ENCODE assay signal across 26 cellular contexts in the genomic region with DNA sequence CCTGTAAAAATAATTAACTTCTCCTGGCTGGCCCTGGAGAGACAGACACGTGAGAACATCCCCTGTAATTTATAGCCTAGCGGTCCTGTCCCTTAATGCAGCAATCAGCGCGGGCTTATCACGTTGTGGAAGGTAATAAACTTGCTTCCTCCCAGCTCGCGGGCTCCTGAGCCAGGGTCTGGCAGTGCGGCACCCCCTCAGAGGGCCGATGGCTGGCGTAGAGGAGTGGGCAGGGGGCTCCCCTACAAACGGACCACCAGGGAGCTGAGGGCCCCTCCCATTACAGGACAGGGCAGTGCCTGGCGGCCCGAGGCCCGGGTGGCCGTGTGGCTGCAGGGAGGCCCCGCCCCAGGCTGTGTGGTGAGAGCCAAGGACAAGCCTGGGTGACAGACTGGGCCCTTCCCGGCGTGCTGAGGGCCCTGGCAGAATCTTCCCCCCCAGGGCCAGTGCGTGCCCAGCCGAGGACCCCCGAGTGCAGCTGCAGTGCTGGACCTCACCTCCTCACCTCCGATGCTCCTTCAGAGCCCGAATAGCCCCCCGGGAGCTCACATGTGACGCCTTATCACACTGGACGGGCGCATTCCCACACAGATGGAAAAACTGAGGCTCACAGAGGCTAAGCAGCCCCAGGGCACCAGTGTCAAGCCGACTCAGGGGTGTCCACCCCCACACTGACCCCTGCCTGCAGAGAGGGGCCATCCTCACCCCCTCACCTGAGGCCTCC.
A peak's percentile ranks its signal among the peaks of the same experiment; 100 is the strongest.
DNase-seq lines count a peak whose midpoint lies in the region; ATAC-seq and TF ChIP-seq lines count a peak whose summit lies in the region.
"Had no signal": no experiment of that assay in that cellular context is flagged by ENCODE, and none has a peak within 500 bp of the region (broad histone marks: within the 10 kb centered on the region; RNA-seq: fewer than 3 reads in every experiment).

No MANE protein-coding gene starts in this region.

- H3K27me3 ChIP-seq in NT2/D1 (ENCODE audit: insufficient read depth, insufficient read length): peaks cover 37% of the 10 kb centered on the region
- H3K27me3 ChIP-seq: BLaER1, MG63, neural progenitor cell had no signal

- POLR2A ChIA-PET in MCF 10A (lab: Yijun Ruan, JAX): no interaction called here

- no peak for TF ChIP-seq CTCF in MCF 10A (IDR thresholded peaks at IDR 0.05; ENCODE audit: unreplicated experiment)

- CTCF ChIA-PET in activated naive CD4-positive, alpha-beta T cell treated with anti-CD3 and anti-CD28 coated beads, Interleukin-2, amount 10 ng/mL, durations not matched to agents 7 days and 5 days (lab: Charles Lee): no interaction called here
- CTCF ChIA-PET in MCF 10A (lab: Yijun Ruan, JAX): interaction anchor here (1.3 kb wide), 1 partner anchor 9 kb away, joined by 5 read pairs; no protein-coding TSS in a partner anchor

- H3K4me3 Mint-ChIP-seq in activated naive CD4-positive, alpha-beta T cell treated with anti-CD3 and anti-CD28 coated beads, Interleukin-2, amount 10 ng/mL, durations not matched to agents 7 days and 5 days: no peak overlapping the region
- H3K4me3 Mint-ChIP-seq in MCF 10A (ENCODE audit: unreplicated experiment): no peak overlapping the region
- H3K4me3 Mint-ChIP-seq: activated CD4-positive, alpha-beta memory T cell treated with anti-CD3 and anti-CD28 coated beads for 36 hours; brain; H9; neural progenitor cell; T-cell had no signal

- intact Hi-C loops in posterior vena cava (cut with DNase I) (no loop called here), MCF 10A (cut with micrococcal nuclease) (no loop called here)

- peaks cover 6% of the 10 kb centered on the region for H3K27me3 Mint-ChIP-seq in activated naive CD4-positive, alpha-beta T cell treated with anti-CD3 and anti-CD28 coated beads, Interleukin-2, amount 10 ng/mL, durations not matched to agents 7 days and 5 days
- peaks cover 20% of the 10 kb centered on the region for H3K27me3 Mint-ChIP-seq in MCF 10A (ENCODE audit: insufficient read depth, unreplicated experiment)

- no peaks in the 10 kb centered on the region for H3K36me3 Mint-ChIP-seq in activated naive CD4-positive, alpha-beta T cell treated with anti-CD3 and anti-CD28 coated beads, Interleukin-2, amount 10 ng/mL, durations not matched to agents 7 days and 5 days
- H3K36me3 Mint-ChIP-seq in MCF 10A (ENCODE audit: insufficient read depth, unreplicated experiment): no peaks in the 10 kb centered on the region
- H3K36me3 Mint-ChIP-seq: brain, neural progenitor cell, T-cell had no signal

- peaks cover 1% of the 10 kb centered on the region for H3K4me1 ChIP-seq in NT2/D1 (ENCODE audit: insufficient read depth, insufficient read length)
- H3K4me1 ChIP-seq: adrenal gland had no signal

- peak overlapping the region; percentile 21 for H3K9ac ChIP-seq in NT2/D1 (ENCODE audit: insufficient read length, low read depth)
- H3K9ac ChIP-seq: BLaER1, neural progenitor cell had no signal

- no peak for ATAC-seq in GM19023 (IDR thresholded peaks at IDR 0.05; ENCODE audit: unreplicated experiment)
- ATAC-seq: activated CD4-positive, CD25-positive, alpha-beta regulatory T cell treated with anti-CD3 and anti-CD28 coated beads, Interleukin-2, amount 50 U/mL, for 24 hours; T-cell had no signal

- no peaks in the 10 kb centered on the region for H3K36me3 ChIP-seq in NT2/D1 (ENCODE audit: insufficient read depth, insufficient read length, low read length)
- H3K36me3 ChIP-seq: adrenal gland, BLaER1, MG63, neural progenitor cell had no signal

- no peaks in the 10 kb centered on the region for H3K4me1 Mint-ChIP-seq in activated naive CD4-positive, alpha-beta T cell treated with anti-CD3 and anti-CD28 coated beads, Interleukin-2, amount 10 ng/mL, durations not matched to agents 7 days and 5 days
- no peaks in the 10 kb centered on the region for H3K4me1 Mint-ChIP-seq in MCF 10A (ENCODE audit: insufficient read depth, unreplicated experiment)
- H3K4me1 Mint-ChIP-seq: H9, T-cell had no signal

- no peak overlapping the region for H3K27ac Mint-ChIP-seq in activated naive CD4-positive, alpha-beta T cell treated with anti-CD3 and anti-CD28 coated beads, Interleukin-2, amount 10 ng/mL, durations not matched to agents 7 days and 5 days
- H3K27ac Mint-ChIP-seq in MCF 10A (ENCODE audit: low read depth, unreplicated experiment): no peak overlapping the region
- H3K27ac Mint-ChIP-seq: activated CD4-positive, alpha-beta memory T cell treated with anti-CD3 and anti-CD28 coated beads for 36 hours; brain; neural progenitor cell; T-cell had no signal

- H3K4me3 ChIP-seq in NT2/D1 (ENCODE audit: insufficient read length, low read depth): no peak overlapping the region
- H3K4me3 ChIP-seq: adrenal gland, BLaER1, MG63, neural progenitor cell, PC-9 had no signal

- H3K9me3 Mint-ChIP-seq in activated naive CD4-positive, alpha-beta T cell treated with anti-CD3 and anti-CD28 coated beads, Interleukin-2, amount 10 ng/mL, durations not matched to agents 7 days and 5 days: peaks cover 13% of the 10 kb centered on the region
- H3K9me3 Mint-ChIP-seq in MCF 10A (ENCODE audit: unreplicated experiment): peaks cover 14% of the 10 kb centered on the region

- DNase-seq in activated naive CD4-positive, alpha-beta T cell treated with anti-CD3 and anti-CD28 coated beads, Interleukin-2, amount 50 U/mL, for 16 hours: peak; percentile 7
- DNase-seq in activated naive CD4-positive, alpha-beta T cell treated with anti-CD3 and anti-CD28 coated beads, Interleukin-2, amount 10 ng/mL, durations not matched to agents 7 days and 5 days: no peak
- DNase-seq in NT2/D1 (ENCODE audit: low read depth, low spot score) (no peak), iPS-NIHi11 (ENCODE audit: low spot score) (peak; percentile 34), posterior vena cava (ENCODE audit: low spot score) (peak; percentile 69), MCF 10A (ENCODE audit: unreplicated experiment) (no peak), T-helper 2 cell (no peak)
- DNase-seq: ACHN; activated CD4-positive, alpha-beta memory T cell treated with anti-CD3 and anti-CD28 coated beads for 36 hours; activated gamma-delta T cell treated with Interleukin-2 at 50 U/mL for 16 hours; H9; KBM-7; MG63; NCI-H1436; NCI-H2081 treated with DMSO at 0.1 percent for 48 hours; NCI-H446; NK-92 treated with Interleukin-12 subunit alpha and Interleukin-12 subunit beta, amount 100 ng/mL, for 24 hours; PC-9; stimulated activated naive CD4-positive, alpha-beta T cell had no signal

- 0 out of 2 replicates have a peak, but pooled peaks cover 5% of the 10 kb centered on the region for H3K9me3 ChIP-seq in NT2/D1 (ENCODE audit: insufficient read depth, low read length)
- H3K9me3 ChIP-seq: MG63 had no signal

- no TSS peak for BruUV-seq in MCF 10A (replicated peaks; lab: Mats Ljungman, UMichigan)

Comparison
In these comparisons a context has a peak if more than half of its experiments do, and no peak if none do; other contexts are left out.
1. DNase-seq: peak in activated naive CD4-positive, alpha-beta T cell treated with anti-CD3 and anti-CD28 coated beads, Interleukin-2, amount 50 U/mL, for 16 hours (single experiment), iPS-NIHi11 (single experiment) and posterior vena cava (single experiment); none in activated naive CD4-positive, alpha-beta T cell treated with anti-CD3 and anti-CD28 coated beads, Interleukin-2, amount 10 ng/mL, durations not matched to agents 7 days and 5 days (single experiment), NT2/D1 (single experiment), MCF 10A (single experiment) and T-helper 2 cell (0 of 5).